ENCODE assay signal across 1 cellular context in the genomic region with DNA sequence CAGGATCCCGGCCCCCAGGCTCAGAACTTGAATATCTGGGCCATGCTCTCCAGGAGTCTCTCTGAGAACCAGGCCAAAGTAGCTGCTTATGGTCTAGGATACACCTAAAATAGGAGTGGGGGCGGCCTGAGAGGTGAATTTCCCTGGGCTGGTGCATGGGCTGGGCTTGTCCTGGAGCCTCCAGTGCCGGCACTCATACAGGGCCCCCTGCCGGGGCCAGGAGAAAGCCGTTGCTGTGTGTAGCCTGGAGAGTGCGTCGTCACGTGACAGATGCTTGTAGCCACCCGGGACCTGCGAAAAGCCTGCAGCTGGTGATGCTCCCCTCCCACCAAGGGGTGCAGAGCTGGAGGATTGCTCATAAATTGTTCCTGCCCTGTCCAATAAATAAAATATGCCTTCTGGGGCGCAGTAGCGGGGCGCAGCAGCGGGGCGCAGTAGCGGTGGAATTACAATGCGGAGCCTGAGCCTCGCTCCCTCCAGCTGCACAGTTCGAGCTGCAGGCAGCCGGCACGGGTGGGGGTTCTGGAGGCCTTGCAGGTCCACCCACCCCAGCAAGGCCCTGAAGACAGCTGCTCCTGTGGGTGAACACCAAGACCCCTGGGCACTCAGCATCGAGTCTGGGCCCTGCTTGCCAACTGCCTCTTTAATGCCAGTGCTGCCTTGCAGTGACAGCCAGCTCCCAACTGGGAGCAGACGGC.
TF ChIP-seq lines count a peak whose summit lies in the region.

No MANE protein-coding gene starts in this region.

TF ChIP-seq in GM23338, 12 proteins besides CTCF, POLR2A, EP300 and RAD21 (continued from another document):
- TF ChIP-seq, protein P1, sequence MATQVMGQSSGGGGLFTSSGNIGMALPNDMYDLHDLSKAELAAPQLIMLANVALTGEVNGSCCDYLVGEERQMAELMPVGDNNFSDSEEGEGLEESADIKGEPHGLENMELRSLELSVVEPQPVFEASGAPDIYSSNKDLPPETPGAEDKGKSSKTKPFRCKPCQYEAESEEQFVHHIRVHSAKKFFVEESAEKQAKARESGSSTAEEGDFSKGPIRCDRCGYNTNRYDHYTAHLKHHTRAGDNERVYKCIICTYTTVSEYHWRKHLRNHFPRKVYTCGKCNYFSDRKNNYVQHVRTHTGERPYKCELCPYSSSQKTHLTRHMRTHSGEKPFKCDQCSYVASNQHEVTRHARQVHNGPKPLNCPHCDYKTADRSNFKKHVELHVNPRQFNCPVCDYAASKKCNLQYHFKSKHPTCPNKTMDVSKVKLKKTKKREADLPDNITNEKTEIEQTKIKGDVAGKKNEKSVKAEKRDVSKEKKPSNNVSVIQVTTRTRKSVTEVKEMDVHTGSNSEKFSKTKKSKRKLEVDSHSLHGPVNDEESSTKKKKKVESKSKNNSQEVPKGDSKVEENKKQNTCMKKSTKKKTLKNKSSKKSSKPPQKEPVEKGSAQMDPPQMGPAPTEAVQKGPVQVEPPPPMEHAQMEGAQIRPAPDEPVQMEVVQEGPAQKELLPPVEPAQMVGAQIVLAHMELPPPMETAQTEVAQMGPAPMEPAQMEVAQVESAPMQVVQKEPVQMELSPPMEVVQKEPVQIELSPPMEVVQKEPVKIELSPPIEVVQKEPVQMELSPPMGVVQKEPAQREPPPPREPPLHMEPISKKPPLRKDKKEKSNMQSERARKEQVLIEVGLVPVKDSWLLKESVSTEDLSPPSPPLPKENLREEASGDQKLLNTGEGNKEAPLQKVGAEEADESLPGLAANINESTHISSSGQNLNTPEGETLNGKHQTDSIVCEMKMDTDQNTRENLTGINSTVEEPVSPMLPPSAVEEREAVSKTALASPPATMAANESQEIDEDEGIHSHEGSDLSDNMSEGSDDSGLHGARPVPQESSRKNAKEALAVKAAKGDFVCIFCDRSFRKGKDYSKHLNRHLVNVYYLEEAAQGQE (IDR thresholded peaks at IDR 0.05; ENCODE audit: unreplicated experiment), result no peak
- TF ChIP-seq ZNF331 (CRISPR knock-in tag; IDR thresholded peaks at IDR 0.05; ENCODE audit: low read depth), result no peak
- TF ChIP-seq POLR2AphosphoS5 (IDR thresholded peaks at IDR 0.05; ENCODE audit: low read depth), result no peak
- TF ChIP-seq CREB1 (CRISPR knock-in tag; IDR thresholded peaks at IDR 0.05; ENCODE audit: low read depth), result no peak
- TF ChIP-seq NANOG (IDR thresholded peaks at IDR 0.05; ENCODE audit: borderline replicate concordance), result no peak
TF ChIP-seq in GM23338: peak in this region for 0.
